ENCODE assay signal across 9 cellular contexts in the genomic region with DNA sequence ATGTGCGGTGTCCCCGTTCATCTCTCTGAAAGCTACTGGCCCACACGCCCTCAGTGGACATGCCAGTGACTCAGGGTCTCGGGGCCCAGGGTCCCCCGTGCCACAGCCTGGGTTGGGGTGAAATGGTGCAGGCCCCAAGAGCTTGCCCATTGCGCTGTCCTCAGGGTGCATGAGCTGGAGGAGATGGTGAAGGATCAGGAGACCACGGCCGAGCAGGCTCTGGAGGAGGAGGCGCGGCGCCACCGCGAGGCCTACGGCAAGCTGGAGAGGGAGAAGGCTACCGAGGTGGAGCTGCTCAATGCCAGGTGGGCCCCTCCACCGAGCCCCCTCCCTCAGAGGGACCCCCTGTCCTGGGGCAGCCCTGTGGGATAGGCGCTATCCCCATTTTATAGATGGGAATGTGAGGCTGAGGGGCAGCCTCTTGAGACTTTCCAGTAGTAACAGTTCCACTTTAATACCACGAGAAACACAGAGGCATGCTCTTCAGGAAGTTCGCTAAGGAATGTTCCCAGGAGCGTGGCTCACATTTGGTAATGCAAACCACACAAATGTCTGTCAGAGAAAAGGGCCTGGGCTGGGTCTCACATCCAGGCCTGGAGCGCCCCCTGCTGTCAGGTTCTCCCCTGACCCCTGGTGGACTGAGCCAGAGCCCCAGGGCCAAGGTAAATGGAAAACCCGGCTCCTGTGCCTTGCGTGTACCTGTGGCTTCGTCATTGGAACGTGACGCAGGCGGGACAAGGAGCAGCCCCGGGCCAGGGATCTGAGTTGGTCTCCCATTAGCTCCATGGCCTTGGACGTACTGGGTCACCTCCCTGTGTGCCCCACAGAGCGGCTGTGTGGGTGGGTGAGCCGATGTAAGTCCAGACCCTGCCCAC.
DNase-seq lines count a peak whose midpoint lies in the region; ATAC-seq and TF ChIP-seq lines count a peak whose summit lies in the region.
"Had no signal": no experiment of that assay in that cellular context is flagged by ENCODE, and none has a peak within 500 bp of the region (broad histone marks: within the 10 kb centered on the region; RNA-seq: fewer than 3 reads in every experiment).

No MANE protein-coding gene starts in this region.

- peak overlapping the region in 1 of 9 donors; percentile 11 for H3K27ac Mint-ChIP-seq in naive thymus-derived CD4-positive, alpha-beta T cell
- H3K27ac Mint-ChIP-seq: activated naive CD8-positive, alpha-beta T cell had no signal

- TF ChIP-seq CTCF in PC-3 (conservative IDR thresholded peaks at IDR 0.05; ENCODE audit: low read depth, low read length) (peak; percentile 82), epithelial cell of proximal tubule (conservative IDR thresholded peaks at IDR 0.05; ENCODE audit: low read depth, low read length) (peak; percentile 97)

- no peak overlapping the region for H3K4me3 Mint-ChIP-seq in naive thymus-derived CD4-positive, alpha-beta T cell
- H3K4me3 Mint-ChIP-seq: activated naive CD8-positive, alpha-beta T cell had no signal

- DNase-seq in COR-L47 (lab: John Stamatoyannopoulos, UW) (peak; percentile 34), PC-3 (peak; percentile 81), activated T-cell treated with anti-CD3 and anti-CD28 coated beads for 24 hours (ENCODE audit: low read depth) (peak; percentile 84), epithelial cell of proximal tubule (ENCODE audit: low read depth) (peak; percentile 42)
- DNase-seq in naive thymus-derived CD4-positive, alpha-beta T cell = peak; percentile 67 to 89 (median 77)
- DNase-seq in stimulated activated CD8-positive, alpha-beta memory T cell treated with anti-CD3 and anti-CD28 coated beads, Interleukin-7, amount 100 ng/mL, for 24 hours (ENCODE audit: low read depth) = peak; percentile 91

- no peaks in the 10 kb centered on the region for H3F3A ChIP-seq in PC-3 (ENCODE audit: low read length, unreplicated experiment)

- no peaks in the 10 kb centered on the region; the same call in 1 of the 2 replicates for H3K4me1 ChIP-seq in PC-3 (ENCODE audit: insufficient read depth, low read length)
- no peaks in the 10 kb centered on the region for H3K4me1 ChIP-seq in naive thymus-derived CD4-positive, alpha-beta T cell (ENCODE audit: control insufficient read depth in 2 of 2, insufficient read depth in 2 of 2, low read length in 2 of 2)

- peaks cover 0 to 30% (median 6%) of the 10 kb centered on the region in 5 donors for H3K36me3 Mint-ChIP-seq in naive thymus-derived CD4-positive, alpha-beta T cell

- no peaks in the 10 kb centered on the region for H3K9me3 Mint-ChIP-seq in naive thymus-derived CD4-positive, alpha-beta T cell

- H3K4me1 Mint-ChIP-seq in naive thymus-derived CD4-positive, alpha-beta T cell = peaks cover 0 to 2% (median 0%) of the 10 kb centered on the region in 7 donors

- intact Hi-C loops in PC-3 (cut with micrococcal nuclease) = loop anchor here (1.0 to 5.0 kb wide), 3 partner anchors 79 to 138 kb away; no protein-coding TSS in a partner anchor
- intact Hi-C loops in naive thymus-derived CD4-positive, alpha-beta T cell (cut with micrococcal nuclease) = loop anchor here (1.0 to 5.0 kb wide), 8 partner anchors 17 to 513 kb away; no protein-coding TSS in a partner anchor

- no peaks in the 10 kb centered on the region for H3K79me2 ChIP-seq in PC-3 (ENCODE audit: low read length)

- no peaks in the 10 kb centered on the region for H3K9me2 ChIP-seq in PC-3 (replicated peaks; ENCODE audit: low read length)

- 0 out of 2 replicates have a peak overlapping the region, but pooled peaks have one; percentile 42 for H2AFZ ChIP-seq in PC-3 (ENCODE audit: low read length)

- H3K4me2 ChIP-seq in PC-3 (ENCODE audit: low read length) = no peak overlapping the region

- H4K20me1 ChIP-seq in PC-3 (ENCODE audit: low read length) = no peaks in the 10 kb centered on the region

- ATAC-seq in HG02981 (IDR thresholded peaks at IDR 0.05; ENCODE audit: unreplicated experiment) = peak; percentile 53
- peak; percentile 93 for ATAC-seq in PC-3
- ATAC-seq in naive thymus-derived CD4-positive, alpha-beta T cell = peak; percentile 87
- ATAC-seq in GM19463 (IDR thresholded peaks at IDR 0.05; ENCODE audit: unreplicated experiment) = no peak

- H3K27me3 ChIP-seq in PC-3 (ENCODE audit: low read length) = no peaks in the 10 kb centered on the region
- H3K27me3 ChIP-seq in naive thymus-derived CD4-positive, alpha-beta T cell (ENCODE audit: control insufficient read depth in 2 of 2, insufficient read depth in 2 of 2, low read length in 2 of 2) = no peaks in the 10 kb centered on the region

- CTCF ChIA-PET in PC-3 (lab: Charles Lee) = no interaction called here
- CTCF ChIA-PET in naive thymus-derived CD4-positive, alpha-beta T cell (lab: Charles Lee) = interaction anchor here (0.6 to 3.7 kb wide), 12 partner anchors 9 to 310 kb away, joined by 3 to 20 read pairs (median 4); no protein-coding TSS in a partner anchor

- no peak overlapping the region for H3K27ac ChIP-seq in PC-3 (ENCODE audit: low read length)
- no peak overlapping the region for H3K27ac ChIP-seq in naive thymus-derived CD4-positive, alpha-beta T cell (ENCODE audit: low read depth, low read length)

- no peak overlapping the region for H3K4me3 ChIP-seq in PC-3 (ENCODE audit: low read length)
- H3K4me3 ChIP-seq in epithelial cell of proximal tubule (ENCODE audit: low read depth, low read length) = no peak overlapping the region
- H3K4me3 ChIP-seq in naive thymus-derived CD4-positive, alpha-beta T cell (ENCODE audit: low read length) = no peak overlapping the region

- no peaks in the 10 kb centered on the region for H3K27me3 Mint-ChIP-seq in naive thymus-derived CD4-positive, alpha-beta T cell
- H3K27me3 Mint-ChIP-seq: activated naive CD8-positive, alpha-beta T cell had no signal

- H3K9ac ChIP-seq in PC-3 (ENCODE audit: low read length) = no peak overlapping the region

- no peaks in the 10 kb centered on the region for H3K36me3 ChIP-seq in PC-3 (ENCODE audit: low read depth, low read length)
- peaks cover 11 to 96% (median 39%) of the 10 kb centered on the region in 3 experiments for H3K36me3 ChIP-seq in naive thymus-derived CD4-positive, alpha-beta T cell (ENCODE audit: control insufficient read depth in 2 of 3, insufficient read depth in 3 of 3, low read length in 3 of 3)

- POLR2A ChIA-PET in PC-3 (lab: Charles Lee; ENCODE audit: unreplicated experiment) = no interaction called here
- POLR2A ChIA-PET in naive thymus-derived CD4-positive, alpha-beta T cell (lab: Charles Lee) = no interaction called here

- no TSS peak for BruUV-seq in PC-3 (replicated peaks; lab: Mats Ljungman, UMichigan)

- no peaks in the 10 kb centered on the region for H3K9me3 ChIP-seq in PC-3 (ENCODE audit: low read length)
- peaks cover 0 to 13% (median 0%) of the 10 kb centered on the region in 3 experiments for H3K9me3 ChIP-seq in naive thymus-derived CD4-positive, alpha-beta T cell (ENCODE audit: control insufficient read depth in 2 of 3, low read length in 3 of 3)

Comparison
In these comparisons a context has a peak if more than half of its experiments do, and no peak if none do; other contexts are left out.
1. DNase-seq: peak in every context shown above with its lines; median percentile 91 in stimulated activated CD8-positive, alpha-beta memory T cell treated with anti-CD3 and anti-CD28 coated beads, Interleukin-7, amount 100 ng/mL, for 24 hours; 84 in activated T-cell treated with anti-CD3 and anti-CD28 coated beads for 24 hours; 81 in PC-3; 77 in naive thymus-derived CD4-positive, alpha-beta T cell; 42 in epithelial cell of proximal tubule; 34 in COR-L47.